In genomic region chr22:37381489-37381888, GRCh38 we compare ENCODE assay signal across 1 cellular context.
TF ChIP-seq lines count a peak whose summit lies in the region.

No MANE protein-coding gene starts in this region.

TF ChIP-seq in HEK293, 187 proteins besides CTCF, POLR2A, EP300 and RAD21 (continued from another document):
- TF ChIP-seq ZNF629 (tag by site-specific recombination; IDR thresholded peaks at IDR 0.05) (0 out of 2 replicates have a peak, but pooled peaks have one; percentile 31), ZNF394 (tag by site-specific recombination; IDR thresholded peaks at IDR 0.05; ENCODE audit: borderline replicate concordance) (peak; percentile 32; the same call in 1 of the 2 replicates), PATZ1 (tag by site-specific recombination; IDR thresholded peaks at IDR 0.05) (peak; percentile 66), ZNF398 (tag by site-specific recombination; IDR thresholded peaks at IDR 0.05) (peak; percentile 24; the same call in 1 of the 2 replicates)
